Comparison of ENCODE assay signal across 11 cellular contexts in genomic region chr6:163860194-163861081, GRCh38.
DNase-seq lines count a peak whose midpoint lies in the region; ATAC-seq lines count a peak whose summit lies in the region.
"Had no signal": no experiment of that assay in that cellular context is flagged by ENCODE, and none has a peak within 500 bp of the region (broad histone marks: within the 10 kb centered on the region; RNA-seq: fewer than 3 reads in every experiment).

No MANE protein-coding gene starts in this region.

- H3K9me3 ChIP-seq in SJSA1 (replicated peaks) = no peaks in the 10 kb centered on the region

- no peak overlapping the region for H3K4me3 ChIP-seq in SJSA1

- no peaks in the 10 kb centered on the region for H3K27me3 ChIP-seq in SJSA1 (replicated peaks)

- peak overlapping the region; percentile 46; the same call in 1 of the 2 replicates for H3K27ac ChIP-seq in SJSA1

- DNase-seq in GM03348 (ENCODE audit: low spot score) (peak; percentile 62), SJSA1 (ENCODE audit: low read depth in 1 of 2, low spot score in 2 of 2) (peak in 1 of 2 experiments; percentile 40), fibroblast of peridontal ligament (ENCODE audit: extremely low read depth) (peak; percentile 23), pons (ENCODE audit: low spot score) (peak; percentile 2), left lobe of liver (ENCODE audit: low spot score) (no peak), RPMI8226 (no peak)
- DNase-seq in stimulated activated CD4-positive, alpha-beta T cell treated with anti-CD3 and anti-CD28 coated beads, Interleukin-4, amount 100 ng/mL, for 1 hour = no peak
- DNase-seq: activated CD4-positive, alpha-beta T cell treated with anti-CD3 and anti-CD28 coated beads for 1 hour; activated naive CD8-positive, alpha-beta T cell treated with anti-CD3 and anti-CD28 coated beads, Interleukin-2, amount 10 ng/mL, durations not matched to agents 7 days and 5 days; natural killer cell had no signal

- ATAC-seq in left lobe of liver (no peak), HG03097 (IDR thresholded peaks at IDR 0.05; ENCODE audit: low FRiP score, unreplicated experiment) (no peak)

- H3K4me1 ChIP-seq in SJSA1 (replicated peaks) = peaks cover 19% of the 10 kb centered on the region

- H3K36me3 ChIP-seq in SJSA1 = no peaks in the 10 kb centered on the region

Comparison
In these comparisons a context has a peak if more than half of its experiments do, and no peak if none do; other contexts are left out.
1. DNase-seq: peak in GM03348 (single experiment), fibroblast of peridontal ligament (single experiment) and pons (single experiment); none in stimulated activated CD4-positive, alpha-beta T cell treated with anti-CD3 and anti-CD28 coated beads, Interleukin-4, amount 100 ng/mL, for 1 hour (single experiment), left lobe of liver (single experiment) and RPMI8226 (single experiment).